Comparison of ENCODE assay signal across 14 cellular contexts in the genomic region with DNA sequence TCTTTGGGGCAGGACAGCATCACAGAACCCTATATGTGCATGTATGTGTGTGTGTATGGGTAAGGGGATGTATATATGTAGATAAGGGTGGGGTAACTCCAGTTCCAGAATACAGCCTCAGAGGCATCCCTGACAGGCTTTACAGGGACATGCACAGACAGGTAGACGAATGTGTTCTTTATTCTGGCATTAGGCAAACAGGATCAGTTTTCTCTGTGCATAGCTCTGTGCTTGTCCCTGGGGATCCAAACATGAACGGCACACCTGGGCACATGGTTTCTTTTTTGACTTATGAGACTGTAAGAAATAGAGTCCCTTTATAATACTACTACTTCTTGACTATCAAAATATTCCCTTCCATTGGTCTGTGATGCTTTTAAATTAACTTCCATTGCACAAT.
DNase-seq lines count a peak whose midpoint lies in the region; ATAC-seq, FAIRE-seq and TF ChIP-seq lines count a peak whose summit lies in the region.
"Had no signal": no experiment of that assay in that cellular context is flagged by ENCODE, and none has a peak within 500 bp of the region (broad histone marks: within the 10 kb centered on the region; RNA-seq: fewer than 3 reads in every experiment).

No MANE protein-coding gene starts in this region.

- H3K9ac ChIP-seq in colonic mucosa (ENCODE audit: low read depth in 2 of 2, low read length in 2 of 2), result no peak overlapping the region

- peaks cover 85% of the 10 kb centered on the region for H3K4me1 Mint-ChIP-seq in osteocyte (ENCODE audit: unreplicated experiment)
- peaks cover 6 to 10% (median 10%) of the 10 kb centered on the region in 3 donors for H3K4me1 Mint-ChIP-seq in CD8-positive, alpha-beta memory T cell

- no peak overlapping the region for H3K27ac ChIP-seq in CD8-positive, alpha-beta memory T cell (ENCODE audit: low read depth, low read length)
- no peak overlapping the region for H3K27ac ChIP-seq in colonic mucosa

- intact Hi-C loops in colonic mucosa (cut with DNase I), result loop anchor here (10.0 kb wide), 1 partner anchor 119 kb away; the partner anchor contains the start of gene TRIO

- H3K36me3 Mint-ChIP-seq in osteocyte (ENCODE audit: unreplicated experiment), result no peaks in the 10 kb centered on the region
- no peaks in the 10 kb centered on the region for H3K36me3 Mint-ChIP-seq in CD8-positive, alpha-beta memory T cell
- H3K36me3 Mint-ChIP-seq: stimulated activated effector memory CD8-positive, alpha-beta T cell treated with anti-CD3 and anti-CD28 coated beads, Interleukin-12 subunit alpha, Interleukin-12 subunit beta, amount 100 ng/mL, for 72 hours had no signal

- H3K4me3 ChIP-seq in CD8-positive, alpha-beta memory T cell (ENCODE audit: low read length), result no peak overlapping the region
- H3K4me3 ChIP-seq in colonic mucosa, result no peak overlapping the region

- FAIRE-seq in GM19239 (lab: Jason Lieb, UNC), result peak; percentile 35
- FAIRE-seq: GM12891 had no signal

- no peak overlapping the region for H3K4me3 Mint-ChIP-seq in osteocyte (ENCODE audit: unreplicated experiment)
- H3K4me3 Mint-ChIP-seq in CD8-positive, alpha-beta memory T cell, result no peak overlapping the region

- H3K9me3 ChIP-seq in CD8-positive, alpha-beta memory T cell (ENCODE audit: low read length), result no peaks in the 10 kb centered on the region
- no peaks in the 10 kb centered on the region for H3K9me3 ChIP-seq in colonic mucosa

- H3K4me1 ChIP-seq in CD8-positive, alpha-beta memory T cell (ENCODE audit: insufficient read depth, low read length), result peaks cover 5% of the 10 kb centered on the region
- H3K4me1 ChIP-seq in colonic mucosa, result peaks cover 2% of the 10 kb centered on the region

- CTCF ChIA-PET in CD8-positive, alpha-beta memory T cell (lab: Charles Lee), result no interaction called here

- POLR2A ChIA-PET in CD8-positive, alpha-beta memory T cell (lab: Charles Lee), result no interaction called here

- H3K27me3 Mint-ChIP-seq in osteocyte (ENCODE audit: unreplicated experiment), result no peaks in the 10 kb centered on the region
- H3K27me3 Mint-ChIP-seq in CD8-positive, alpha-beta memory T cell, result peaks cover 8 to 27% of the 10 kb centered on the region in 2 donors

- DNase-seq in GM19239 (ENCODE audit: insufficient read length, low spot score), result no peak
- DNase-seq in NCI-H2081 treated with DMSO at 0.1 percent for 48 hours (lab: John Stamatoyannopoulos, UW), result peak; percentile 56
- DNase-seq in SHP77 treated with DMSO at 0.1 percent for 48 hours (lab: John Stamatoyannopoulos, UW), result peak; percentile 30
- no peak for DNase-seq in osteocyte (ENCODE audit: extremely low spot score, unreplicated experiment)
- no peak for DNase-seq in CD8-positive, alpha-beta memory T cell
- DNase-seq in colonic mucosa, result no peak
- DNase-seq: activated CD4-positive, alpha-beta T cell treated with anti-CD3 and anti-CD28 coated beads, Interleukin-2, amount 50 U/mL, for 1 hour; activated gamma-delta T cell treated with Interleukin-2 at 50 U/mL for 16 hours; foreskin melanocyte; NCI-H2227 treated with DMSO at 0.1 percent for 48 hours had no signal

- no peaks in the 10 kb centered on the region for H3K9me3 Mint-ChIP-seq in osteocyte (ENCODE audit: unreplicated experiment)
- H3K9me3 Mint-ChIP-seq in CD8-positive, alpha-beta memory T cell, result peaks cover 0 to 23% (median 2%) of the 10 kb centered on the region in 5 donors
- H3K9me3 Mint-ChIP-seq: stimulated activated effector memory CD8-positive, alpha-beta T cell treated with anti-CD3 and anti-CD28 coated beads, Interleukin-12 subunit alpha, Interleukin-12 subunit beta, amount 100 ng/mL, for 72 hours had no signal

- peak overlapping the region; percentile 62 for H3K27ac Mint-ChIP-seq in osteocyte (ENCODE audit: unreplicated experiment)
- no peak overlapping the region for H3K27ac Mint-ChIP-seq in CD8-positive, alpha-beta memory T cell
- H3K27ac Mint-ChIP-seq: stimulated activated effector memory CD8-positive, alpha-beta T cell treated with anti-CD3 and anti-CD28 coated beads, Interleukin-12 subunit alpha, Interleukin-12 subunit beta, amount 100 ng/mL, for 72 hours had no signal

- no peaks in the 10 kb centered on the region for H3K27me3 ChIP-seq in CD8-positive, alpha-beta memory T cell (ENCODE audit: insufficient read depth, low read length, poor library complexity, severe bottlenecking)
- no peaks in the 10 kb centered on the region for H3K27me3 ChIP-seq in colonic mucosa

- TF ChIP-seq CTCF in osteocyte (IDR thresholded peaks at IDR 0.05), result no peak
- TF ChIP-seq CTCF in colonic mucosa (IDR thresholded peaks at IDR 0.05), result no peak

- ATAC-seq in HG03025 (IDR thresholded peaks at IDR 0.05; ENCODE audit: low FRiP score, unreplicated experiment) (no peak), GM19023 (IDR thresholded peaks at IDR 0.05; ENCODE audit: unreplicated experiment) (no peak)
- ATAC-seq: stimulated activated effector memory CD8-positive, alpha-beta T cell treated with anti-CD3 and anti-CD28 coated beads, Interleukin-12 subunit alpha, Interleukin-12 subunit beta, amount 100 ng/mL, for 72 hours had no signal

- no peaks in the 10 kb centered on the region for H3K36me3 ChIP-seq in CD8-positive, alpha-beta memory T cell (ENCODE audit: insufficient read depth, low read length)
- no peaks in the 10 kb centered on the region for H3K36me3 ChIP-seq in colonic mucosa

Comparison
In these comparisons a context has a peak if more than half of its experiments do, and no peak if none do; other contexts are left out.
1. DNase-seq: peak in NCI-H2081 treated with DMSO at 0.1 percent for 48 hours (single experiment) and SHP77 treated with DMSO at 0.1 percent for 48 hours (single experiment); none in GM19239 (single experiment), osteocyte (single experiment), CD8-positive, alpha-beta memory T cell (0 of 5) and colonic mucosa (single experiment).